Comparison of ENCODE assay signal across 27 cellular contexts in the genomic region with DNA sequence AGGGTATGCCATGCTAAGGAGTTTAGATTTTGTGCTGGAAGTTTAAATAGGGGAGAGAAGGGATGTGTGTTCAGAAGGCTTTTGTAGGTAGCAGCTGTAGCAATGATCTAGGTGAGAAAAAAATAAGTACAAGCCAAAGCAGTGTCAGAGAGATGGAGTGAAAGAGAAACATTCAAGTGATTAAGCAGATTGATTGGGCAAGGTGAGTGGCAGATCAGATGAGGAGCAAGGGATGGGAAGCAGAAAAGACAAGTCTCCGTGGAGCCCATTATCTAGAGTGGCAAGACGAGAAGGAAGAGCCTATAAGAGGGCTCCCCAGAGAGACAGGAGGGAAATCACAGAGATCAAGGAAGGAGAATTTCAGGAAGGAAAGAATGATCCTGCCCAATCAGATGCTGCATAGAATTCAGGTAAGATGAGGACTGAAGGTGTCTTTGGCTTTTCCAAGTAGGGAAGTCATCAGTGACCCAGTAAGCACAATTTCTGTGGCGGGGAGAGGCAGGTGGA.
DNase-seq lines count a peak whose midpoint lies in the region; ATAC-seq, FAIRE-seq and TF ChIP-seq lines count a peak whose summit lies in the region.
"Had no signal": no experiment of that assay in that cellular context is flagged by ENCODE, and none has a peak within 500 bp of the region (broad histone marks: within the 10 kb centered on the region; RNA-seq: fewer than 3 reads in every experiment).

No MANE protein-coding gene starts in this region.

- H3K4me3 ChIP-seq in DND-41 (ENCODE audit: low read depth in 1 of 2, low read length in 2 of 2): no peak overlapping the region
- H3K4me3 ChIP-seq: colonic mucosa, GM23248, K562, ovary, spleen, tibial nerve had no signal

- intact Hi-C loops in activated T-helper 1 cell treated with anti-CD3 and anti-CD28 coated beads, Interleukin-12 subunit alpha, Interleukin-12 subunit beta, Interleukin-2, Interleukin-4 antibody, amounts not matched to agents 30 ng/mL and 10 ng/mL and 1 ng/mL, durations not matched to agents 14 hours and 24 hours and 36 hours (cut with micrococcal nuclease): no loop called here

- peak overlapping the region; percentile 62 for H3K27ac Mint-ChIP-seq in activated T-helper 1 cell treated with anti-CD3 and anti-CD28 coated beads, Interleukin-12 subunit alpha, Interleukin-12 subunit beta, Interleukin-2, Interleukin-4 antibody, amounts not matched to agents 30 ng/mL and 10 ng/mL and 1 ng/mL, durations not matched to agents 14 hours and 24 hours and 36 hours
- H3K27ac Mint-ChIP-seq in naive B cell: peak overlapping the region in 4 of 6 donors; percentile 6 to 42 (median 20)
- H3K27ac Mint-ChIP-seq: CD4-positive, CD25-positive, alpha-beta regulatory T cell had no signal

- H4K20me1 ChIP-seq in DND-41 (ENCODE audit: insufficient read depth, low read length): no peaks in the 10 kb centered on the region

- no peaks in the 10 kb centered on the region for H3K27me3 Mint-ChIP-seq in activated T-helper 1 cell treated with anti-CD3 and anti-CD28 coated beads, Interleukin-12 subunit alpha, Interleukin-12 subunit beta, Interleukin-2, Interleukin-4 antibody, amounts not matched to agents 30 ng/mL and 10 ng/mL and 1 ng/mL, durations not matched to agents 14 hours and 24 hours and 36 hours (ENCODE audit: insufficient read depth)
- H3K27me3 Mint-ChIP-seq in naive B cell: no peaks in the 10 kb centered on the region
- H3K27me3 Mint-ChIP-seq: CD4-positive, CD25-positive, alpha-beta regulatory T cell; natural killer cell treated with Interleukin-12 subunit alpha and Interleukin-12 subunit beta and Interleukin-15 and Interleukin-18, amount 100 ng/mL, for 72 hours had no signal

- H3K4me3 Mint-ChIP-seq in activated T-helper 1 cell treated with anti-CD3 and anti-CD28 coated beads, Interleukin-12 subunit alpha, Interleukin-12 subunit beta, Interleukin-2, Interleukin-4 antibody, amounts not matched to agents 30 ng/mL and 10 ng/mL and 1 ng/mL, durations not matched to agents 14 hours and 24 hours and 36 hours: peak overlapping the region; percentile 1
- H3K4me3 Mint-ChIP-seq in naive B cell: no peak overlapping the region
- H3K4me3 Mint-ChIP-seq: CD4-positive, CD25-positive, alpha-beta regulatory T cell; natural killer cell treated with Interleukin-12 subunit alpha and Interleukin-12 subunit beta and Interleukin-15 and Interleukin-18, amount 100 ng/mL, for 72 hours had no signal

- H3K36me3 Mint-ChIP-seq in activated T-helper 1 cell treated with anti-CD3 and anti-CD28 coated beads, Interleukin-12 subunit alpha, Interleukin-12 subunit beta, Interleukin-2, Interleukin-4 antibody, amounts not matched to agents 30 ng/mL and 10 ng/mL and 1 ng/mL, durations not matched to agents 14 hours and 24 hours and 36 hours (ENCODE audit: low read depth): peaks cover 26% of the 10 kb centered on the region
- peaks cover 0 to 5% of the 10 kb centered on the region in 2 donors for H3K36me3 Mint-ChIP-seq in naive B cell
- H3K36me3 Mint-ChIP-seq: natural killer cell treated with Interleukin-12 subunit alpha and Interleukin-12 subunit beta and Interleukin-15 and Interleukin-18, amount 100 ng/mL, for 72 hours had no signal

- peak; percentile 39 for FAIRE-seq in GM18507 (lab: Jason Lieb, UNC)
- FAIRE-seq: K562 had no signal

- H3K9me3 Mint-ChIP-seq in activated T-helper 1 cell treated with anti-CD3 and anti-CD28 coated beads, Interleukin-12 subunit alpha, Interleukin-12 subunit beta, Interleukin-2, Interleukin-4 antibody, amounts not matched to agents 30 ng/mL and 10 ng/mL and 1 ng/mL, durations not matched to agents 14 hours and 24 hours and 36 hours: peaks cover 4% of the 10 kb centered on the region
- H3K9me3 Mint-ChIP-seq in naive B cell: peaks cover 0 to 5% (median 0%) of the 10 kb centered on the region in 7 donors
- H3K9me3 Mint-ChIP-seq: CD4-positive, CD25-positive, alpha-beta regulatory T cell; natural killer cell treated with Interleukin-12 subunit alpha and Interleukin-12 subunit beta and Interleukin-15 and Interleukin-18, amount 100 ng/mL, for 72 hours had no signal

- peaks cover 68% of the 10 kb centered on the region for H3K4me1 ChIP-seq in DND-41 (ENCODE audit: insufficient read depth, low read length)

- no peak overlapping the region for H2AFZ ChIP-seq in DND-41 (ENCODE audit: low read depth, low read length)
- H2AFZ ChIP-seq: GM23248 had no signal

- H3K27me3 ChIP-seq in DND-41 (ENCODE audit: insufficient read depth, low read length, poor library complexity): no peaks in the 10 kb centered on the region
- H3K27me3 ChIP-seq: colonic mucosa, ovary, spleen, tibial nerve had no signal

- no peak overlapping the region for H3K9ac ChIP-seq in DND-41 (ENCODE audit: low read depth, low read length)
- H3K9ac ChIP-seq: GM23248 had no signal

- H3K4me1 Mint-ChIP-seq in activated T-helper 1 cell treated with anti-CD3 and anti-CD28 coated beads, Interleukin-12 subunit alpha, Interleukin-12 subunit beta, Interleukin-2, Interleukin-4 antibody, amounts not matched to agents 30 ng/mL and 10 ng/mL and 1 ng/mL, durations not matched to agents 14 hours and 24 hours and 36 hours (ENCODE audit: low read depth): peaks cover 74% of the 10 kb centered on the region
- H3K4me1 Mint-ChIP-seq in naive B cell: peaks cover 26 to 57% (median 40%) of the 10 kb centered on the region in 3 donors

- peaks cover 95% of the 10 kb centered on the region for H3K79me2 ChIP-seq in DND-41 (ENCODE audit: insufficient read depth, low read length)

- H3K4me2 ChIP-seq in DND-41 (ENCODE audit: insufficient read depth, low read length): no peak overlapping the region

- ATAC-seq in DND-41 (ENCODE audit: insufficient read depth, low read depth) (no peak), naive B cell (ENCODE audit: low read depth in 2 of 2) (no peak)
- ATAC-seq: K562; left ventricle myocardium superior; natural killer cell treated with Interleukin-12 subunit alpha and Interleukin-12 subunit beta and Interleukin-15 and Interleukin-18, amount 100 ng/mL, for 72 hours had no signal

- H3K9me3 ChIP-seq in DND-41 (ENCODE audit: insufficient read depth, low read length, severe bottlenecking): no peaks in the 10 kb centered on the region
- H3K9me3 ChIP-seq: colonic mucosa, ovary, spleen, tibial nerve had no signal

- peak overlapping the region; percentile 28 for H3K27ac ChIP-seq in DND-41 (ENCODE audit: low read length)
- H3K27ac ChIP-seq: colonic mucosa, GM23248, ovary, spleen, tibial nerve had no signal

- TF ChIP-seq CTCF in DND-41 (IDR thresholded peaks at IDR 0.05; ENCODE audit: borderline replicate concordance, extremely low read depth, low read length, poor library complexity, severe bottlenecking): no peak

- DNase-seq in DND-41 (no peak), GM18507 (ENCODE audit: extremely low spot score, insufficient read length, low read depth) (no peak), naive B cell (no peak), NCI-H1930 (lab: John Stamatoyannopoulos, UW) (no peak), activated T-cell treated with anti-CD3 and anti-CD28 coated beads for 4 hours (no peak)
- DNase-seq in activated T-helper 1 cell treated with anti-CD3 and anti-CD28 coated beads, Interleukin-12 subunit alpha, Interleukin-12 subunit beta, Interleukin-2, Interleukin-4 antibody, amounts not matched to agents 30 ng/mL and 10 ng/mL and 1 ng/mL, durations not matched to agents 14 hours and 24 hours and 36 hours (ENCODE audit: low spot score): no peak
- no peak for DNase-seq in effector CD8-positive, alpha-beta T cell (lab: John Stamatoyannopoulos, UW)
- DNase-seq: activated CD4-positive, alpha-beta T cell treated with anti-CD3 and anti-CD28 coated beads, Interleukin-2, amount 50 U/mL, for 4 hours; activated naive CD4-positive, alpha-beta T cell treated with Interleukin-2 at 50 U/mL for 16 hours; anterior cingulate cortex; CD4-positive, CD25-positive, alpha-beta regulatory T cell; colonic mucosa; GM23248; hypothalamus; left ventricle myocardium superior; midbrain; NCI-H1436; NCI-H2171 treated with DMSO at 0.1 percent for 48 hours; NCI-H524 treated with DMSO at 0.1 percent for 48 hours; ovary; spleen; stimulated activated CD4-positive, alpha-beta T cell treated with anti-CD3 and anti-CD28 coated beads, Interleukin-4, amount 100 ng/mL, for 1 hour; stimulated activated naive CD4-positive, alpha-beta T cell treated with Interleukin-2 at 50 U/mL for 16 hours; T-helper 2 cell had no signal

- H3K36me3 ChIP-seq in DND-41 (ENCODE audit: insufficient read depth, low read length): peaks cover 8% of the 10 kb centered on the region; the same call in 1 of the 2 replicates
- H3K36me3 ChIP-seq: colonic mucosa, ovary, tibial nerve had no signal
